In the genomic region with DNA sequence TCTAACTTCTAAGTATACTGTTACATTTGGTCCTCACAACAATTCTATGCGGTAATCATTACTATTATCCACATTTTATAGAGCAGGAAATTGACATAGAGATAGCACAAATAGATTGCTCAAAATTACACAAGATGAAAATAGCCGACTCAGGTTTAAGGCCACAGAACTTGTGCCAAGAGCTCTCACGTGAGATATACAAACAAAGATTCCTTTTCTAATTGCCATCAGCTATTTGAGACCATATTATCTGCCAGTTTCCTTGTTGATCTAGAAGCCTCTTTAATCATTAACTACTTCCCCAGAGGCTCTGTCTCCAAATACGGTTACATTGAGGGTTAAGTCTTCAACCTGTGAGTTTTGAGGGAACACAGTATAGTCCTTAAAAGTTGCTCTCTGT, we compare ENCODE assay signal across 17 cellular contexts.
A peak's percentile ranks its signal among the peaks of the same experiment; 100 is the strongest.
DNase-seq lines count a peak whose midpoint lies in the region; ATAC-seq and TF ChIP-seq lines count a peak whose summit lies in the region.
"Had no signal": no experiment of that assay in that cellular context is flagged by ENCODE, and none has a peak within 500 bp of the region (broad histone marks: within the 10 kb centered on the region; RNA-seq: fewer than 3 reads in every experiment).

No MANE protein-coding gene starts in this region.

- peaks cover 0 to 2% (median 0%) of the 10 kb centered on the region in 5 donors for H3K27me3 Mint-ChIP-seq in naive thymus-derived CD8-positive, alpha-beta T cell
- H3K27me3 Mint-ChIP-seq: stimulated activated naive CD8-positive, alpha-beta T cell treated with anti-CD3 and anti-CD28 coated beads, Interleukin-15, Interleukin-2, amounts not matched to agents 100 ng/mL and 50 ng/mL, for 24 hours had no signal

- no peaks in the 10 kb centered on the region for H3K4me1 Mint-ChIP-seq in naive thymus-derived CD8-positive, alpha-beta T cell
- H3K4me1 Mint-ChIP-seq: activated naive CD8-positive, alpha-beta T cell treated with anti-CD3 and anti-CD28 coated beads, Interleukin-2, amount 10 ng/mL, durations not matched to agents 7 days and 5 days; CD4-positive, alpha-beta memory T cell had no signal

- in situ Hi-C loops in ACHN (cut with HindIII; ENCODE audit: low pct_ligation_motif_present, low pct_unique_long_range_greater_than_20kb, low sequenced_read_pairs) = no loop called here

- peaks cover 16% of the 10 kb centered on the region for H3K4me1 ChIP-seq in body of pancreas

- POLR2A ChIA-PET in naive thymus-derived CD8-positive, alpha-beta T cell (lab: Charles Lee) = no interaction called here

- no peak overlapping the region for H3K4me3 Mint-ChIP-seq in naive thymus-derived CD8-positive, alpha-beta T cell
- H3K4me3 Mint-ChIP-seq: activated naive CD8-positive, alpha-beta T cell treated with anti-CD3 and anti-CD28 coated beads, Interleukin-2, amount 10 ng/mL, durations not matched to agents 7 days and 5 days; CD4-positive, alpha-beta memory T cell; stimulated activated naive CD8-positive, alpha-beta T cell treated with anti-CD3 and anti-CD28 coated beads, Interleukin-15, Interleukin-2, amounts not matched to agents 100 ng/mL and 50 ng/mL, for 24 hours had no signal

- intact Hi-C loops in body of pancreas (cut with DNase I) = no loop called here

- H3K27ac Mint-ChIP-seq in naive thymus-derived CD8-positive, alpha-beta T cell = no peak overlapping the region
- H3K27ac Mint-ChIP-seq: activated naive CD8-positive, alpha-beta T cell treated with anti-CD3 and anti-CD28 coated beads, Interleukin-2, amount 10 ng/mL, durations not matched to agents 7 days and 5 days; activated T-helper 2 cell treated with anti-CD3 and anti-CD28 coated beads, Interferon-gamma antibody, Interleukin-2, Interleukin-4, amounts not matched to agents 10 μg/mL and 5 μg/mL and 100 μg/mL, durations not matched to agents 14 hours and 24 hours and 36 hours; CD4-positive, alpha-beta memory T cell; stimulated activated naive CD8-positive, alpha-beta T cell treated with anti-CD3 and anti-CD28 coated beads, Interleukin-15, Interleukin-2, amounts not matched to agents 100 ng/mL and 50 ng/mL, for 24 hours had no signal

- H3K27me3 ChIP-seq in body of pancreas = no peaks in the 10 kb centered on the region

- DNase-seq in DMS53 treated with DMSO at 0.1 percent for 48 hours (lab: John Stamatoyannopoulos, UW; ENCODE audit: unreplicated experiment) (peak; percentile 91), NCI-H1105 treated with DMSO at 0.1 percent for 48 hours (lab: John Stamatoyannopoulos, UW) (peak; percentile 74), body of pancreas (peak in 2 of 4 donors; percentile 29 to 37), mucosa of gallbladder (ENCODE audit: low spot score) (peak; percentile 52), ACHN (no peak), HuH-7.5 (ENCODE audit: low spot score) (no peak)
- DNase-seq in naive thymus-derived CD8-positive, alpha-beta T cell = no peak
- DNase-seq: activated CD8-positive, alpha-beta memory T cell treated with anti-CD3 and anti-CD28 coated beads, Interleukin-2, amount 50 U/mL, for 4 hours; activated naive CD8-positive, alpha-beta T cell treated with anti-CD3 and anti-CD28 coated beads, Interleukin-2, amount 10 ng/mL, durations not matched to agents 7 days and 5 days; CD4-positive, alpha-beta memory T cell; NCI-H446; SK-N-SH; stimulated activated CD4-positive, alpha-beta T cell treated with anti-CD3 and anti-CD28 coated beads, Interleukin-12 subunit alpha, Interleukin-12 subunit beta, amount 100 ng/mL, for 4 hours; trophoblast cell had no signal

- no peaks in the 10 kb centered on the region for H3K36me3 Mint-ChIP-seq in naive thymus-derived CD8-positive, alpha-beta T cell
- H3K36me3 Mint-ChIP-seq: activated naive CD8-positive, alpha-beta T cell treated with anti-CD3 and anti-CD28 coated beads, Interleukin-2, amount 10 ng/mL, durations not matched to agents 7 days and 5 days; CD4-positive, alpha-beta memory T cell had no signal

- no peak for TF ChIP-seq CTCF in body of pancreas (IDR thresholded peaks at IDR 0.05)

- no peak for TF ChIP-seq POLR2A in body of pancreas (IDR thresholded peaks at IDR 0.05)

- no peaks in the 10 kb centered on the region for H3K36me3 ChIP-seq in body of pancreas (replicated peaks in 1 of 2; ENCODE audit: insufficient read depth in 1 of 2, low read depth in 2 of 2)

- H3K9me3 Mint-ChIP-seq in naive thymus-derived CD8-positive, alpha-beta T cell = no peaks in the 10 kb centered on the region
- H3K9me3 Mint-ChIP-seq: activated naive CD8-positive, alpha-beta T cell treated with anti-CD3 and anti-CD28 coated beads, Interleukin-2, amount 10 ng/mL, durations not matched to agents 7 days and 5 days; activated T-helper 2 cell treated with anti-CD3 and anti-CD28 coated beads, Interferon-gamma antibody, Interleukin-2, Interleukin-4, amounts not matched to agents 10 μg/mL and 5 μg/mL and 100 μg/mL, durations not matched to agents 14 hours and 24 hours and 36 hours; stimulated activated naive CD8-positive, alpha-beta T cell treated with anti-CD3 and anti-CD28 coated beads, Interleukin-15, Interleukin-2, amounts not matched to agents 100 ng/mL and 50 ng/mL, for 24 hours had no signal

- H3K4me3 ChIP-seq in body of pancreas = no peak overlapping the region

- H3K27ac ChIP-seq in body of pancreas = no peak overlapping the region

- no peaks in the 10 kb centered on the region for H3K9me3 ChIP-seq in body of pancreas
- H3K9me3 ChIP-seq: SK-N-SH had no signal

- 6 to 7% methylated on average over 4 of the region's 4 CpGs for WGBS in body of pancreas, 2 donors

- ATAC-seq in body of pancreas (peak; percentile 68), HG03378 (IDR thresholded peaks at IDR 0.05; ENCODE audit: unreplicated experiment) (no peak)
- ATAC-seq in naive thymus-derived CD8-positive, alpha-beta T cell = no peak

Comparison
In these comparisons a context has a peak if more than half of its experiments do, and no peak if none do; other contexts are left out.
1. DNase-seq: peak in DMS53 treated with DMSO at 0.1 percent for 48 hours (single experiment), NCI-H1105 treated with DMSO at 0.1 percent for 48 hours (single experiment) and mucosa of gallbladder (single experiment); none in naive thymus-derived CD8-positive, alpha-beta T cell (0 of 10), ACHN (single experiment) and HuH-7.5 (single experiment).